In genomic region chr9:135907006-135907434, GRCh38 we compare ENCODE assay signal across 7 cellular contexts. TPM values are rescaled to one million over a fixed set of nuclear protein-coding genes. Genes with fewer than 3 reads are reported as not detected.
DNase-seq lines count a peak whose midpoint lies in the region; ATAC-seq and TF ChIP-seq lines count a peak whose summit lies in the region.

No MANE protein-coding gene starts in this region.

- peak overlapping the region; percentile 98 for H3K4me3 ChIP-seq in HUES6 (ENCODE audit: low read depth, low read length)

- H3K9ac ChIP-seq in HUES6 (ENCODE audit: low read length): peak overlapping the region; percentile 83

- no peaks in the 10 kb centered on the region for H3K27me3 ChIP-seq in HUES6 (ENCODE audit: control insufficient read depth, insufficient read depth, low read length)

- peaks cover 35% of the 10 kb centered on the region for H3K36me3 ChIP-seq in HUES6 (ENCODE audit: control insufficient read depth, insufficient read depth, low read length)

- no peak overlapping the region for H3K27ac ChIP-seq in HUES6 (ENCODE audit: low read depth, low read length)

- DNase-seq in GM10248 (ENCODE audit: extremely low spot score) (peak; percentile 55), dermis blood vessel endothelial cell (peak; percentile 59), omental fat pad (ENCODE audit: low spot score) (no peak), putamen (ENCODE audit: low spot score) (no peak), NCI-H524 treated with DMSO at 0.1 percent for 48 hours (lab: John Stamatoyannopoulos, UW) (no peak)

- TF ChIP-seq CTCF in GM10248 (IDR thresholded peaks at IDR 0.05; ENCODE audit: control extremely low read depth, extremely low read depth, low read depth, missing control alignments): no peak
- TF ChIP-seq CTCF in omental fat pad (IDR thresholded peaks at IDR 0.05): no peak

- POLR2A ChIA-PET in GM10248 (lab: Yijun Ruan, JAX): interaction anchor here (0.7 kb wide), 1 partner anchor 15 kb away, joined by 4 read pairs; no protein-coding TSS in a partner anchor

- H3K4me1 ChIP-seq in HUES6 (ENCODE audit: control insufficient read depth, insufficient read depth, low read length): peaks cover 20% of the 10 kb centered on the region

- CTCF ChIA-PET in GM10248 (lab: Yijun Ruan, JAX): interaction anchor here (2.1 kb wide), 1 partner anchor 41 kb away, joined by 5 read pairs; no protein-coding TSS in a partner anchor

- peaks cover 10% of the 10 kb centered on the region for H3K9me3 ChIP-seq in HUES6 (ENCODE audit: control insufficient read depth, insufficient read depth, low read depth, low read length)

- ATAC-seq in GM21381 (IDR thresholded peaks at IDR 0.05; ENCODE audit: unreplicated experiment): peak; percentile 18
- ATAC-seq in omental fat pad (ENCODE audit: low FRiP score): peak; percentile 63

RNA-seq across cellular contexts. Expression of gene CAMSAP1, which starts 0.3 kb away (rescaled TPM):
- total RNA-seq in dermis blood vessel endothelial cell: 17.5 and 20.1 TPM in 2 replicates
- total RNA-seq in omental fat pad: 10 to 100 TPM; 22.3 to 52.5 (median 33.2) TPM

RNA-seq across cellular contexts. Expression of gene UBAC1, which starts 54.2 kb away (rescaled TPM):
- total RNA-seq in dermis blood vessel endothelial cell: 35.9 and 36.2 TPM in 2 replicates
- 10 to 100 TPM; 28.4 to 56.7 (median 34.6) TPM for total RNA-seq in omental fat pad

Comparison
In these comparisons a context has a peak if more than half of its experiments do, and no peak if none do; other contexts are left out.
1. DNase-seq: peak in GM10248 (single experiment) and dermis blood vessel endothelial cell (single experiment); none in omental fat pad (single experiment), putamen (single experiment) and NCI-H524 treated with DMSO at 0.1 percent for 48 hours (single experiment).